In genomic region chr3:53236112-53236841, GRCh38 we compare ENCODE assay signal across 1 cellular context.
TF ChIP-seq lines count a peak whose summit lies in the region.

No MANE protein-coding gene starts in this region.

TF ChIP-seq in K562, 482 proteins besides CTCF, POLR2A, EP300 and RAD21 (continued from another document and continues in another):
- no peak for TF ChIP-seq ZNF398 (CRISPR knock-in tag; IDR thresholded peaks at IDR 0.05)
- TF ChIP-seq HOMEZ (CRISPR knock-in tag; IDR thresholded peaks at IDR 0.05) = no peak
- no peak for TF ChIP-seq SMARCA5 (IDR thresholded peaks at IDR 0.05)
- TF ChIP-seq SETDB1 (IDR thresholded peaks at IDR 0.05; ENCODE audit: low read length) = no peak
- no peak for TF ChIP-seq KHSRP (IDR thresholded peaks at IDR 0.05)
- no peak for TF ChIP-seq RNF219 (CRISPR knock-in tag; IDR thresholded peaks at IDR 0.05)
- TF ChIP-seq SNRNP70 (optimal IDR thresholded peaks at IDR 0.05; ENCODE audit: low read depth, low read length) = no peak
- TF ChIP-seq MGA (IDR thresholded peaks at IDR 0.05) = no peak
- no peak for TF ChIP-seq RUNX1 (IDR thresholded peaks at IDR 0.05; ENCODE audit: low read depth)
- TF ChIP-seq THAP7 (CRISPR knock-in tag; IDR thresholded peaks at IDR 0.05) = no peak
- no peak for TF ChIP-seq DNMT1 (IDR thresholded peaks at IDR 0.05)
- TF ChIP-seq KAT2B (IDR thresholded peaks at IDR 0.05; ENCODE audit: low read depth, low read length) = no peak
- TF ChIP-seq NELFE (IDR thresholded peaks at IDR 0.05; ENCODE audit: insufficient read depth, insufficient read length) = no peak
- TF ChIP-seq MBD1 (CRISPR knock-in tag; IDR thresholded peaks at IDR 0.05) = no peak
- TF ChIP-seq CBX8 (IDR thresholded peaks at IDR 0.05; ENCODE audit: borderline replicate concordance, extremely low read depth, low read depth, low read length, poor library complexity, severe bottlenecking) = no peak
- peak; percentile 37; the same call in 1 of the 2 replicates for TF ChIP-seq FOXJ2 (tag; IDR thresholded peaks at IDR 0.05)
- no peak for TF ChIP-seq NR2C2 (CRISPR knock-in tag; IDR thresholded peaks at IDR 0.05)
- TF ChIP-seq NR2C2 (tag; IDR thresholded peaks at IDR 0.05) = peak; percentile 26; the same call in 1 of the 2 replicates
- no peak for TF ChIP-seq CHD1 (IDR thresholded peaks at IDR 0.05; ENCODE audit: low read length)
- no peak for TF ChIP-seq BRF2 (IDR thresholded peaks at IDR 0.05; ENCODE audit: borderline replicate concordance, insufficient read depth, insufficient read length)
- TF ChIP-seq U2AF2 (optimal IDR thresholded peaks at IDR 0.05; ENCODE audit: low read depth, low read length) = no peak
- no peak for TF ChIP-seq HDGF (IDR thresholded peaks at IDR 0.05)
- TF ChIP-seq YY1 (IDR thresholded peaks at IDR 0.05; ENCODE audit: borderline replicate concordance in 1 of 3, control insufficient read depth in 1 of 3, extremely low read depth in 1 of 3, insufficient read depth in 3 of 3, insufficient read length in 1 of 3, insufficient replicate concordance in 2 of 3, low read depth in 1 of 3, low read length in 2 of 3) = no peak
- no peak for TF ChIP-seq SNAPC5 (CRISPR knock-in tag; IDR thresholded peaks at IDR 0.05)
- no peak for TF ChIP-seq ZBTB34 (CRISPR knock-in tag; IDR thresholded peaks at IDR 0.05)
- TF ChIP-seq ZNF75A (CRISPR knock-in tag; IDR thresholded peaks at IDR 0.05) = no peak
- no peak for TF ChIP-seq MAX (CRISPR knock-in tag; IDR thresholded peaks at IDR 0.05)
- TF ChIP-seq TCF7L2 (IDR thresholded peaks at IDR 0.05; ENCODE audit: low read depth, low read length) = no peak
- TF ChIP-seq ZNF512 (tag; IDR thresholded peaks at IDR 0.05) = no peak
